Comparison of ENCODE assay signal across 22 cellular contexts in genomic region chr11:85582111-85582510, GRCh38.
"Had no signal": no experiment of that assay in that cellular context is flagged by ENCODE, and none has a peak within 500 bp of the region (broad histone marks: within the 10 kb centered on the region; RNA-seq: fewer than 3 reads in every experiment).

No MANE protein-coding gene starts in this region.

- FAIRE-seq: kidney, pancreas, small intestine, urothelium cell line had no signal

- DNase-seq: colonic mucosa; dermis blood vessel endothelial cell; foreskin keratinocyte; head of caudate nucleus; kidney; left cardiac atrium; left ventricle myocardium inferior; lower lobe of right lung; midbrain; nucleus accumbens; pancreas; right cardiac atrium; small intestine; stimulated activated CD4-positive, alpha-beta T cell treated with anti-CD3 and anti-CD28 coated beads, Interleukin-12 subunit alpha, Interleukin-12 subunit beta, amount 100 ng/mL, for 4 hours; stimulated activated CD4-positive, alpha-beta T cell treated with anti-CD3 and anti-CD28 coated beads, Interleukin-2, amount 100 ng/mL, for 48 hours; thyroid gland had no signal

- H3K27ac Mint-ChIP-seq: memory B cell; natural killer cell treated with Interleukin-12 subunit alpha and Interleukin-12 subunit beta and Interleukin-15 and Interleukin-18, amount 100 ng/mL, for 72 hours; neural progenitor cell; progenitor cell of endocrine pancreas; type B pancreatic cell had no signal

- H3K9me3 Mint-ChIP-seq: natural killer cell treated with Interleukin-12 subunit alpha and Interleukin-12 subunit beta and Interleukin-15 and Interleukin-18, amount 100 ng/mL, for 72 hours; type B pancreatic cell had no signal

- ATAC-seq: foreskin keratinocyte, left cardiac atrium, lower lobe of right lung, pancreas, right cardiac atrium had no signal

- H3K36me3 Mint-ChIP-seq: neural progenitor cell, type B pancreatic cell had no signal

- H3K27me3 Mint-ChIP-seq: memory B cell, progenitor cell of endocrine pancreas, type B pancreatic cell had no signal

- H3K4me1 Mint-ChIP-seq: neural progenitor cell had no signal

- H3K4me3 Mint-ChIP-seq: memory B cell; natural killer cell treated with Interleukin-12 subunit alpha and Interleukin-12 subunit beta and Interleukin-15 and Interleukin-18, amount 100 ng/mL, for 72 hours; neural progenitor cell; type B pancreatic cell had no signal
